Comparison of ENCODE assay signal across 17 cellular contexts in genomic region chr11:27352781-27353180, GRCh38. TPM values are rescaled to one million over a fixed set of nuclear protein-coding genes. Genes with fewer than 3 reads are reported as not detected.
A peak's percentile ranks its signal among the peaks of the same experiment; 100 is the strongest.
DNase-seq lines count a peak whose midpoint lies in the region; ATAC-seq and TF ChIP-seq lines count a peak whose summit lies in the region.
"Had no signal": no experiment of that assay in that cellular context is flagged by ENCODE, and none has a peak within 500 bp of the region (broad histone marks: within the 10 kb centered on the region; RNA-seq: fewer than 3 reads in every experiment).

No MANE protein-coding gene starts in this region.

- H3K36me3 ChIP-seq in HUES48 (ENCODE audit: control insufficient read depth, insufficient read depth, low read length), result no peaks in the 10 kb centered on the region; the same call in 1 of the 2 replicates

- H3K4me3 Mint-ChIP-seq in chondrocyte (ENCODE audit: unreplicated experiment), result no peak overlapping the region
- no peak overlapping the region for H3K4me3 Mint-ChIP-seq in activated CD4-positive, alpha-beta memory T cell treated with anti-CD3 and anti-CD28 coated beads, Interleukin-2, amount 10 ng/mL, durations not matched to agents 7 days and 5 days
- H3K4me3 Mint-ChIP-seq: B cell; CD8-positive, alpha-beta memory T cell; H9 had no signal

- peaks cover 52% of the 10 kb centered on the region for H3K4me1 ChIP-seq in HUES48 (ENCODE audit: control insufficient read depth, insufficient read depth, low read length)

- DNase-seq in chondrocyte (ENCODE audit: low spot score) (no peak), myocyte (ENCODE audit: low read depth) (peak; percentile 77), GM10266 (ENCODE audit: extremely low spot score) (no peak)
- no peak for DNase-seq in activated CD4-positive, alpha-beta T cell treated with anti-CD3 and anti-CD28 coated beads for 4 hours
- DNase-seq in activated CD4-positive, alpha-beta memory T cell treated with anti-CD3 and anti-CD28 coated beads, Interleukin-2, amount 10 ng/mL, durations not matched to agents 7 days and 5 days, result no peak
- DNase-seq: CD8-positive, alpha-beta memory T cell; COR-L47; DMS 273 treated with DMSO at 0.1 percent for 48 hours; DMS53; DND-41; EL; GM23248; H9 had no signal

- H3K4me3 ChIP-seq in HUES48 (ENCODE audit: low read depth, low read length), result no peak overlapping the region
- H3K4me3 ChIP-seq: BLaER1 treated with 17β-estradiol and CSF1 and Interleukin-3, amounts not matched to agents 10 nM and 100 nM; GM23248 had no signal

- peaks cover 2% of the 10 kb centered on the region for H3K36me3 Mint-ChIP-seq in chondrocyte (ENCODE audit: low read depth)
- H3K36me3 Mint-ChIP-seq in activated CD4-positive, alpha-beta memory T cell treated with anti-CD3 and anti-CD28 coated beads, Interleukin-2, amount 10 ng/mL, durations not matched to agents 7 days and 5 days (ENCODE audit: low read depth), result peaks cover 1% of the 10 kb centered on the region

- CTCF ChIA-PET in activated CD4-positive, alpha-beta memory T cell treated with anti-CD3 and anti-CD28 coated beads, Interleukin-2, amount 10 ng/mL, durations not matched to agents 7 days and 5 days (lab: Charles Lee), result no interaction called here

- TF ChIP-seq CTCF in chondrocyte (IDR thresholded peaks at IDR 0.05) (no peak), GM10266 (IDR thresholded peaks at IDR 0.05; ENCODE audit: control insufficient read depth, insufficient read depth, low read depth, missing control alignments) (no peak)

- no peaks in the 10 kb centered on the region for H3K27me3 ChIP-seq in HUES48 (ENCODE audit: control insufficient read depth, insufficient read depth, low read length)
- H3K27me3 ChIP-seq: BLaER1 treated with 17β-estradiol and CSF1 and Interleukin-3, amounts not matched to agents 10 nM and 100 nM had no signal

- H3K9me3 ChIP-seq in HUES48 (ENCODE audit: control insufficient read depth, insufficient read depth, low read length), result no peaks in the 10 kb centered on the region
- H3K9me3 ChIP-seq: BLaER1 treated with 17β-estradiol and CSF1 and Interleukin-3, amounts not matched to agents 10 nM and 100 nM had no signal

- no peak for ATAC-seq in HG03097 (IDR thresholded peaks at IDR 0.05; ENCODE audit: low FRiP score, unreplicated experiment)

- H3K9ac ChIP-seq in HUES48 (ENCODE audit: low read depth, low read length), result no peak overlapping the region
- H3K9ac ChIP-seq: BLaER1 treated with 17β-estradiol and CSF1 and Interleukin-3, amounts not matched to agents 10 nM and 100 nM; GM23248 had no signal

- peak overlapping the region; percentile 0 for H3K27ac Mint-ChIP-seq in chondrocyte (ENCODE audit: unreplicated experiment)
- no peak overlapping the region for H3K27ac Mint-ChIP-seq in activated CD4-positive, alpha-beta memory T cell treated with anti-CD3 and anti-CD28 coated beads, Interleukin-2, amount 10 ng/mL, durations not matched to agents 7 days and 5 days
- H3K27ac Mint-ChIP-seq: B cell had no signal

- POLR2A ChIA-PET in activated CD4-positive, alpha-beta memory T cell treated with anti-CD3 and anti-CD28 coated beads, Interleukin-2, amount 10 ng/mL, durations not matched to agents 7 days and 5 days (lab: Charles Lee), result no interaction called here

- H3K9me3 Mint-ChIP-seq in chondrocyte (ENCODE audit: low read depth), result no peaks in the 10 kb centered on the region
- no peaks in the 10 kb centered on the region for H3K9me3 Mint-ChIP-seq in activated CD4-positive, alpha-beta memory T cell treated with anti-CD3 and anti-CD28 coated beads, Interleukin-2, amount 10 ng/mL, durations not matched to agents 7 days and 5 days
- H3K9me3 Mint-ChIP-seq: CD8-positive, alpha-beta memory T cell; H9 had no signal

- peaks cover 47% of the 10 kb centered on the region for H3K4me1 Mint-ChIP-seq in chondrocyte (ENCODE audit: low read depth)
- no peaks in the 10 kb centered on the region for H3K4me1 Mint-ChIP-seq in activated CD4-positive, alpha-beta memory T cell treated with anti-CD3 and anti-CD28 coated beads, Interleukin-2, amount 10 ng/mL, durations not matched to agents 7 days and 5 days
- H3K4me1 Mint-ChIP-seq: B cell; CD8-positive, alpha-beta memory T cell had no signal

- H3K27ac ChIP-seq in HUES48 (ENCODE audit: low read depth, low read length), result peak overlapping the region; percentile 31
- H3K27ac ChIP-seq: BLaER1 treated with 17β-estradiol and CSF1 and Interleukin-3, amounts not matched to agents 10 nM and 100 nM had no signal

- no peaks in the 10 kb centered on the region for H3K27me3 Mint-ChIP-seq in chondrocyte (ENCODE audit: low read depth)
- no peaks in the 10 kb centered on the region for H3K27me3 Mint-ChIP-seq in activated CD4-positive, alpha-beta memory T cell treated with anti-CD3 and anti-CD28 coated beads, Interleukin-2, amount 10 ng/mL, durations not matched to agents 7 days and 5 days
- H3K27me3 Mint-ChIP-seq: B cell; CD8-positive, alpha-beta memory T cell had no signal

RNA-seq across cellular contexts. Expression of gene CCDC34, which starts 10.2 kb away (rescaled TPM):
- total RNA-seq in chondrocyte, result 3.6 to 12.6 TPM (median 4.3 TPM) in 3 replicates
- total RNA-seq in myocyte, result 3.0 and 3.5 TPM in 2 replicates
- 6.2 TPM for polyA plus RNA-seq in myocyte (2012)
- total RNA-seq in activated CD4-positive, alpha-beta memory T cell treated with anti-CD3 and anti-CD28 coated beads, Interleukin-2, amount 10 ng/mL, durations not matched to agents 7 days and 5 days, result 10 to 100 TPM; 13.5 to 13.7 TPM
